In genomic region chr2:26899500-26900164, GRCh38 we compare ENCODE assay signal across 17 cellular contexts. TPM values are rescaled to one million over a fixed set of nuclear protein-coding genes. Genes with fewer than 3 reads are reported as not detected.
DNase-seq lines count a peak whose midpoint lies in the region; ATAC-seq and TF ChIP-seq lines count a peak whose summit lies in the region.
"Had no signal": no experiment of that assay in that cellular context is flagged by ENCODE, and none has a peak within 500 bp of the region (broad histone marks: within the 10 kb centered on the region; RNA-seq: fewer than 3 reads in every experiment).

No MANE protein-coding gene starts in this region.

- no peaks in the 10 kb centered on the region for H4K20me1 ChIP-seq in mammary epithelial cell (ENCODE audit: insufficient read depth, low read length)

- no peaks in the 10 kb centered on the region for H3K9me3 ChIP-seq in vagina
- H3K9me3 ChIP-seq in mammary epithelial cell (replicated peaks; ENCODE audit: insufficient read depth, low read length) = no peaks in the 10 kb centered on the region

- H3K79me2 ChIP-seq in mammary epithelial cell (ENCODE audit: insufficient read depth, low read length) = no peaks in the 10 kb centered on the region

- H3K9ac ChIP-seq in mammary epithelial cell (ENCODE audit: insufficient read depth, low read length) = no peak overlapping the region

- ATAC-seq in Right ventricle myocardium inferior = no peak
- no peak for ATAC-seq in activated CD8-positive, alpha-beta memory T cell treated with anti-CD3 and anti-CD28 coated beads, Interleukin-2, amount 10 ng/mL, durations not matched to agents 7 days and 5 days
- ATAC-seq: A549 had no signal

- H3K27me3 Mint-ChIP-seq in glutamatergic neuron (ENCODE audit: unreplicated experiment) (peaks cover 8% of the 10 kb centered on the region), osteocyte (ENCODE audit: unreplicated experiment) (peaks cover 37% of the 10 kb centered on the region)
- H3K27me3 Mint-ChIP-seq in activated CD8-positive, alpha-beta memory T cell treated with anti-CD3 and anti-CD28 coated beads, Interleukin-2, amount 10 ng/mL, durations not matched to agents 7 days and 5 days = peaks cover 23% of the 10 kb centered on the region
- H3K27me3 Mint-ChIP-seq: CD4-positive, alpha-beta T cell had no signal

- TF ChIP-seq CTCF in glutamatergic neuron (IDR thresholded peaks at IDR 0.05; ENCODE audit: partially characterized antibody, unreplicated experiment) = no peak
- no peak for TF ChIP-seq CTCF in osteocyte (IDR thresholded peaks at IDR 0.05)
- TF ChIP-seq CTCF in vagina (IDR thresholded peaks at IDR 0.05) = no peak
- TF ChIP-seq CTCF in mammary epithelial cell (conservative IDR thresholded peaks at IDR 0.05 in 1 of 2, IDR thresholded peaks at IDR 0.05 in 1 of 2; ENCODE audit: extremely low read depth in 1 of 2, insufficient read depth in 1 of 2, low read depth in 1 of 2, low read length in 2 of 2) = no peak

- H3K4me2 ChIP-seq in mammary epithelial cell (ENCODE audit: insufficient read depth, low read depth, low read length) = no peak overlapping the region
- H3K4me2 ChIP-seq: A549 had no signal

- in situ Hi-C loops in mammary epithelial cell (cut with MboI; ENCODE audit: low sequenced_read_pairs in 2 of 2) = no loop called here

- H3K27me3 ChIP-seq in vagina (no peaks in the 10 kb centered on the region), mammary epithelial cell (ENCODE audit: insufficient read depth, low read length) (no peaks in the 10 kb centered on the region)

- H3K27ac Mint-ChIP-seq in glutamatergic neuron (ENCODE audit: unreplicated experiment) = peak overlapping the region; percentile 99
- H3K27ac Mint-ChIP-seq in osteocyte (ENCODE audit: unreplicated experiment) = no peak overlapping the region
- no peak overlapping the region for H3K27ac Mint-ChIP-seq in activated CD8-positive, alpha-beta memory T cell treated with anti-CD3 and anti-CD28 coated beads, Interleukin-2, amount 10 ng/mL, durations not matched to agents 7 days and 5 days
- H3K27ac Mint-ChIP-seq: CD4-positive, alpha-beta T cell; H9 had no signal

- H3K4me3 ChIP-seq in vagina = no peak overlapping the region
- H3K4me3 ChIP-seq in mammary epithelial cell (replicated peaks in 1 of 3; ENCODE audit: insufficient read depth in 1 of 3, low read depth in 2 of 3, low read length in 3 of 3) = no peak overlapping the region
- H3K4me3 ChIP-seq: A549 had no signal

- H3K36me3 ChIP-seq in vagina = no peaks in the 10 kb centered on the region
- no peaks in the 10 kb centered on the region for H3K36me3 ChIP-seq in mammary epithelial cell (ENCODE audit: insufficient read depth, low read length)

- 69% methylated on average over 6 of the region's 6 CpGs for WGBS in mammary epithelial cell (ENCODE audit: low coverage, missing lambda C conversion rate)

- no peak overlapping the region for H2AFZ ChIP-seq in mammary epithelial cell (ENCODE audit: low read depth, low read length)

- dilution Hi-C loops in mammary epithelial cell (cut with HindIII; ENCODE audit: low sequenced_read_pairs) = loop anchor here (5.0 kb wide), 1 partner anchor 38 kb away; no protein-coding TSS in a partner anchor

- H3K4me3 Mint-ChIP-seq in glutamatergic neuron (ENCODE audit: unreplicated experiment) (no peak overlapping the region), osteocyte (ENCODE audit: unreplicated experiment) (no peak overlapping the region)
- no peak overlapping the region for H3K4me3 Mint-ChIP-seq in activated CD8-positive, alpha-beta memory T cell treated with anti-CD3 and anti-CD28 coated beads, Interleukin-2, amount 10 ng/mL, durations not matched to agents 7 days and 5 days
- H3K4me3 Mint-ChIP-seq: CD4-positive, alpha-beta T cell; H9 had no signal

- no peaks in the 10 kb centered on the region for H3K4me1 ChIP-seq in vagina
- H3K4me1 ChIP-seq in mammary epithelial cell (ENCODE audit: insufficient read depth, low read length) = no peaks in the 10 kb centered on the region
- H3K4me1 ChIP-seq: A549, Caco-2 had no signal

- no TSS peak for BruUV-seq in mammary epithelial cell (replicated peaks; lab: Mats Ljungman, UMichigan)

- DNase-seq in cardiac septum (ENCODE audit: low spot score) (peak; percentile 51), Right ventricle myocardium inferior (ENCODE audit: missing footprints) (no peak), glutamatergic neuron (no peak), osteocyte (ENCODE audit: extremely low spot score, unreplicated experiment) (peak; percentile 44), vagina (ENCODE audit: extremely low spot score in 2 of 2) (peak; percentile 52 to 54), mammary epithelial cell (no peak), HCEC 1CT (no peak)
- DNase-seq in activated CD8-positive, alpha-beta memory T cell treated with anti-CD3 and anti-CD28 coated beads, Interleukin-2, amount 10 ng/mL, durations not matched to agents 7 days and 5 days = no peak
- DNase-seq: AML-193; Caco-2; CD4-positive, alpha-beta T cell; H9 had no signal

- H3K4me1 Mint-ChIP-seq in glutamatergic neuron (ENCODE audit: low read depth, unreplicated experiment) = peaks cover 44% of the 10 kb centered on the region
- H3K4me1 Mint-ChIP-seq in osteocyte (ENCODE audit: unreplicated experiment) = peaks cover 7% of the 10 kb centered on the region
- no peaks in the 10 kb centered on the region for H3K4me1 Mint-ChIP-seq in activated CD8-positive, alpha-beta memory T cell treated with anti-CD3 and anti-CD28 coated beads, Interleukin-2, amount 10 ng/mL, durations not matched to agents 7 days and 5 days

- TF ChIP-seq POLR2A in vagina (IDR thresholded peaks at IDR 0.05) = no peak

- H3K9me3 Mint-ChIP-seq in glutamatergic neuron (ENCODE audit: unreplicated experiment) (peaks cover 18% of the 10 kb centered on the region), osteocyte (ENCODE audit: unreplicated experiment) (peaks cover 11% of the 10 kb centered on the region)
- H3K9me3 Mint-ChIP-seq in activated CD8-positive, alpha-beta memory T cell treated with anti-CD3 and anti-CD28 coated beads, Interleukin-2, amount 10 ng/mL, durations not matched to agents 7 days and 5 days (ENCODE audit: low read depth) = no peaks in the 10 kb centered on the region
- H3K9me3 Mint-ChIP-seq: CD4-positive, alpha-beta T cell; H9 had no signal

- H3K36me3 Mint-ChIP-seq in glutamatergic neuron (ENCODE audit: unreplicated experiment) = peaks cover 9% of the 10 kb centered on the region
- no peaks in the 10 kb centered on the region for H3K36me3 Mint-ChIP-seq in osteocyte (ENCODE audit: unreplicated experiment)
- no peaks in the 10 kb centered on the region for H3K36me3 Mint-ChIP-seq in activated CD8-positive, alpha-beta memory T cell treated with anti-CD3 and anti-CD28 coated beads, Interleukin-2, amount 10 ng/mL, durations not matched to agents 7 days and 5 days

- intact Hi-C loops in cardiac septum (cut with DNase I) (no loop called here), Right ventricle myocardium inferior (cut with DNase I) (no loop called here), vagina (cut with DNase I) (no loop called here), mammary epithelial cell (cut with micrococcal nuclease) (no loop called here)

- CTCF ChIA-PET in mammary epithelial cell (lab: Charles Lee; ENCODE audit: low non-redundant PET) = no interaction called here
- CTCF ChIA-PET in activated CD8-positive, alpha-beta memory T cell treated with anti-CD3 and anti-CD28 coated beads, Interleukin-2, amount 10 ng/mL, durations not matched to agents 7 days and 5 days (lab: Charles Lee) = interaction anchor here (1.0 kb wide), 1 partner anchor 54 kb away, joined by 4 read pairs; no protein-coding TSS in a partner anchor

- no peak overlapping the region for H3K27ac ChIP-seq in vagina
- no peak overlapping the region for H3K27ac ChIP-seq in mammary epithelial cell (ENCODE audit: insufficient read depth, low read depth, low read length)
- H3K27ac ChIP-seq: 22Rv1, A549, C4-2B had no signal

RNA-seq across cellular contexts. Expression of gene DPYSL5, which starts 51.7 kb away (rescaled TPM):
- 0.19 TPM for total RNA-seq in cardiac septum
- total RNA-seq in Right ventricle myocardium inferior = not detected
- 313 TPM for total RNA-seq in glutamatergic neuron (ENCODE audit: unreplicated experiment)
- 0.11 TPM in 1 of 2 replicates, not detected in the other for total RNA-seq in osteocyte
- 0.74 TPM for total RNA-seq in vagina
- total RNA-seq in mammary epithelial cell = not detected
- polyA plus RNA-seq in mammary epithelial cell = not detected
- polyA minus RNA-seq in mammary epithelial cell = not detected
- total RNA-seq in activated CD8-positive, alpha-beta memory T cell treated with anti-CD3 and anti-CD28 coated beads, Interleukin-2, amount 10 ng/mL, durations not matched to agents 7 days and 5 days = not detected
- total RNA-seq: CD4-positive, alpha-beta T cell; HT-29 had no signal
- polyA plus RNA-seq: BJ had no signal

Comparison
In these comparisons a context has a peak if more than half of its experiments do, and no peak if none do; other contexts are left out.
1. DNase-seq: peak in cardiac septum (single experiment), osteocyte (single experiment) and vagina (2 of 2); none in Right ventricle myocardium inferior (single experiment), glutamatergic neuron (single experiment), mammary epithelial cell (single experiment), HCEC 1CT (single experiment) and activated CD8-positive, alpha-beta memory T cell treated with anti-CD3 and anti-CD28 coated beads, Interleukin-2, amount 10 ng/mL, durations not matched to agents 7 days and 5 days (single experiment).
2. RNA of gene DPYSL5, which starts 51.7 kb away (total RNA-seq): 313 TPM in glutamatergic neuron (single experiment); 0.74 TPM in vagina (single experiment), 0.19 TPM in cardiac septum (single experiment), 0.11 TPM in osteocyte, not detected in Right ventricle myocardium inferior (single experiment), not detected in mammary epithelial cell and not detected in activated CD8-positive, alpha-beta memory T cell treated with anti-CD3 and anti-CD28 coated beads, Interleukin-2, amount 10 ng/mL, durations not matched to agents 7 days and 5 days; every median in the first group is over 100 times any median in the second.